In genomic region chr20:58433759-58434158, GRCh38 we compare ENCODE assay signal across 10 cellular contexts. TPM values are rescaled to one million over a fixed set of nuclear protein-coding genes. Genes with fewer than 3 reads are reported as not detected.
DNase-seq lines count a peak whose midpoint lies in the region; ATAC-seq, FAIRE-seq and TF ChIP-seq lines count a peak whose summit lies in the region.
"Had no signal": no experiment of that assay in that cellular context is flagged by ENCODE, and none has a peak within 500 bp of the region (broad histone marks: within the 10 kb centered on the region; RNA-seq: fewer than 3 reads in every experiment).

No MANE protein-coding gene starts in this region.

- no peaks in the 10 kb centered on the region for H3K27me3 Mint-ChIP-seq in CD8-positive, alpha-beta memory T cell

- CTCF ChIA-PET in CD8-positive, alpha-beta memory T cell (lab: Charles Lee): no interaction called here

- no peaks in the 10 kb centered on the region for H3K27me3 ChIP-seq in body of pancreas
- no peaks in the 10 kb centered on the region for H3K27me3 ChIP-seq in CD8-positive, alpha-beta memory T cell (ENCODE audit: insufficient read depth, low read length, poor library complexity, severe bottlenecking)
- H3K27me3 ChIP-seq: neutrophil had no signal

- TF ChIP-seq CTCF in fibroblast of pulmonary artery (IDR thresholded peaks at IDR 0.05; ENCODE audit: low read length, missing control alignments): no peak
- TF ChIP-seq CTCF in body of pancreas (IDR thresholded peaks at IDR 0.05): no peak
- no peak for TF ChIP-seq CTCF in GM13977 (IDR thresholded peaks at IDR 0.05; ENCODE audit: extremely low read depth, insufficient read depth, missing control alignments)

- DNase-seq in ELR (ENCODE audit: low read depth) (peak; percentile 90), RCC 7860 (ENCODE audit: low spot score) (peak; percentile 61), fibroblast of pulmonary artery (ENCODE audit: low read depth) (peak; percentile 76), renal cortical epithelial cell (ENCODE audit: low read depth) (peak; percentile 35), SKM-1 (lab: John Stamatoyannopoulos, UW; ENCODE audit: unreplicated experiment) (no peak), body of pancreas (no peak), GM13977 (ENCODE audit: low spot score) (no peak)
- DNase-seq in CD8-positive, alpha-beta memory T cell: no peak
- DNase-seq: activated CD4-positive, alpha-beta T cell treated with anti-CD3 and anti-CD28 coated beads for 4 hours had no signal

- H3K4me1 ChIP-seq in body of pancreas: peaks cover 23% of the 10 kb centered on the region
- H3K4me1 ChIP-seq in CD8-positive, alpha-beta memory T cell (ENCODE audit: insufficient read depth, low read length): peaks cover 15% of the 10 kb centered on the region

- H3K4me3 Mint-ChIP-seq in CD8-positive, alpha-beta memory T cell: no peak overlapping the region

- intact Hi-C loops in body of pancreas (cut with DNase I): no loop called here

- in situ Hi-C loops in GM13977 (cut with MboI; ENCODE audit: low pct_unique_long_range_greater_than_20kb, low sequenced_read_pairs, unreplicated experiment): no loop called here

- no peaks in the 10 kb centered on the region for H3K9me3 Mint-ChIP-seq in CD8-positive, alpha-beta memory T cell

- TF ChIP-seq POLR2A in body of pancreas (IDR thresholded peaks at IDR 0.05): no peak

- no peaks in the 10 kb centered on the region for H3K9me3 ChIP-seq in body of pancreas
- no peaks in the 10 kb centered on the region for H3K9me3 ChIP-seq in CD8-positive, alpha-beta memory T cell (ENCODE audit: low read length)
- H3K9me3 ChIP-seq: neutrophil had no signal

- peaks cover 0 to 54% (median 18%) of the 10 kb centered on the region in 3 donors for H3K36me3 Mint-ChIP-seq in CD8-positive, alpha-beta memory T cell

- no peaks in the 10 kb centered on the region for H3K36me3 ChIP-seq in body of pancreas (replicated peaks in 1 of 2; ENCODE audit: insufficient read depth in 1 of 2, low read depth in 2 of 2)
- peaks cover 6% of the 10 kb centered on the region for H3K36me3 ChIP-seq in CD8-positive, alpha-beta memory T cell (ENCODE audit: insufficient read depth, low read length)

- WGBS in body of pancreas, 2 donors: 67 to 77% methylated on average over 1 of the region's 1 CpG

- H3K27ac Mint-ChIP-seq in CD8-positive, alpha-beta memory T cell: peak overlapping the region in 3 of 8 donors; percentile 3 to 68 (median 20)

- FAIRE-seq in RCC 7860 (lab: Jason Lieb, UNC): peak; percentile 75

- H3K4me1 Mint-ChIP-seq in CD8-positive, alpha-beta memory T cell: peaks cover 46 to 65% (median 58%) of the 10 kb centered on the region in 3 donors

- no peak overlapping the region for H3K4me3 ChIP-seq in fibroblast of pulmonary artery (replicated peaks; ENCODE audit: low read depth, low read length)
- no peak overlapping the region for H3K4me3 ChIP-seq in body of pancreas
- no peak overlapping the region for H3K4me3 ChIP-seq in CD8-positive, alpha-beta memory T cell (ENCODE audit: low read length)

- POLR2A ChIA-PET in CD8-positive, alpha-beta memory T cell (lab: Charles Lee): no interaction called here

- no peak overlapping the region for H3K27ac ChIP-seq in body of pancreas
- no peak overlapping the region for H3K27ac ChIP-seq in CD8-positive, alpha-beta memory T cell (ENCODE audit: low read depth, low read length)
- H3K27ac ChIP-seq: neutrophil had no signal

- ATAC-seq in body of pancreas: no peak

RNA-seq across cellular contexts. Expression of gene VAPB, which starts 44.7 kb away (rescaled TPM):
- total RNA-seq in renal cortical epithelial cell (17.9 and 56.6 TPM in 2 replicates), body of pancreas (10 to 100 TPM; 10.5 to 11.9 TPM)
- total RNA-seq in CD8-positive, alpha-beta memory T cell: 10 to 100 TPM; 36.6 to 40.3 TPM
- 31.5 TPM for polyA plus RNA-seq in CD8-positive, alpha-beta memory T cell

Comparison
In these comparisons a context has a peak if more than half of its experiments do, and no peak if none do; other contexts are left out.
1. DNase-seq: peak in ELR (single experiment), RCC 7860 (single experiment), fibroblast of pulmonary artery (single experiment) and renal cortical epithelial cell (single experiment); none in SKM-1 (single experiment), body of pancreas (0 of 4), CD8-positive, alpha-beta memory T cell (0 of 5) and GM13977 (single experiment).